8 cellular contexts compared by ENCODE assay signal in genomic region chr7:151247611-151248176, GRCh38. TPM values are rescaled to one million over a fixed set of nuclear protein-coding genes. Genes with fewer than 3 reads are reported as not detected.
DNase-seq lines count a peak whose midpoint lies in the region; ATAC-seq and TF ChIP-seq lines count a peak whose summit lies in the region.

No MANE protein-coding gene starts in this region.

- H3K9me3 Mint-ChIP-seq in glutamatergic neuron (ENCODE audit: unreplicated experiment), result peaks cover 9% of the 10 kb centered on the region

- ATAC-seq in HG02588 (IDR thresholded peaks at IDR 0.05; ENCODE audit: unreplicated experiment), result no peak

- no peaks in the 10 kb centered on the region for H3K36me3 ChIP-seq in SK-N-MC (ENCODE audit: insufficient read depth, low read length)

- H3K27ac ChIP-seq in SK-N-MC, result no peak overlapping the region

- peak overlapping the region; percentile 79 for H3K4me3 Mint-ChIP-seq in glutamatergic neuron (ENCODE audit: unreplicated experiment)

- H3K4me1 Mint-ChIP-seq in glutamatergic neuron (ENCODE audit: low read depth, unreplicated experiment), result peaks cover 24% of the 10 kb centered on the region

- DNase-seq in Daoy (ENCODE audit: low read depth), result peak; percentile 61
- no peak for DNase-seq in SK-N-MC (ENCODE audit: low read depth, low spot score)
- no peak for DNase-seq in glutamatergic neuron
- DNase-seq in retinal pigment epithelial cell (ENCODE audit: low read depth), result no peak
- DNase-seq in activated effector memory CD4-positive, alpha-beta T cell treated with Interleukin-2 at 50 U/mL for 16 hours, result no peak
- no peak for DNase-seq in HK-2 (ENCODE audit: unreplicated experiment)
- no peak for DNase-seq in NCI-H187 (lab: John Stamatoyannopoulos, UW)

- no peak overlapping the region for H3K27ac Mint-ChIP-seq in glutamatergic neuron (ENCODE audit: unreplicated experiment)

- peak overlapping the region; percentile 78 for H3K9ac ChIP-seq in SK-N-MC (ENCODE audit: insufficient read length)

- TF ChIP-seq CTCF in glutamatergic neuron (IDR thresholded peaks at IDR 0.05; ENCODE audit: partially characterized antibody, unreplicated experiment) (no peak), retinal pigment epithelial cell (conservative IDR thresholded peaks at IDR 0.05; ENCODE audit: low read depth, low read length) (no peak)

- H3K4me3 ChIP-seq in SK-N-MC (peak overlapping the region; percentile 80), retinal pigment epithelial cell (ENCODE audit: low read length) (peak overlapping the region; percentile 69)

- no peaks in the 10 kb centered on the region for H3K36me3 Mint-ChIP-seq in glutamatergic neuron (ENCODE audit: unreplicated experiment)

- H3K27me3 Mint-ChIP-seq in glutamatergic neuron (ENCODE audit: unreplicated experiment), result peaks cover 32% of the 10 kb centered on the region

- H3K9me3 ChIP-seq in SK-N-MC (ENCODE audit: low read depth, low read length), result no peaks in the 10 kb centered on the region

RNA-seq across cellular contexts. Expression of gene SMARCD3, which starts 0.8 kb away (rescaled TPM):
- total RNA-seq in Daoy (2014; rRNA removed; shearing (Covaris generic)), result 25.6 and 29.9 TPM in 2 replicates
- total RNA-seq in glutamatergic neuron (ENCODE audit: unreplicated experiment), result 5.1 TPM

RNA-seq across cellular contexts. Expression of gene CHPF2, which starts 15.4 kb away (rescaled TPM):
- total RNA-seq in Daoy (2014; rRNA removed; shearing (Covaris generic)), result 38.3 and 43.5 TPM in 2 replicates
- 38.1 TPM for total RNA-seq in glutamatergic neuron (ENCODE audit: unreplicated experiment)

RNA-seq across cellular contexts. Expression of gene ABCF2, which starts 20.7 kb away (rescaled TPM):
- total RNA-seq in Daoy (2014; rRNA removed; shearing (Covaris generic)), result 116 and 126 TPM in 2 replicates
- total RNA-seq in glutamatergic neuron (ENCODE audit: unreplicated experiment), result 39.1 TPM

RNA-seq across cellular contexts. Expression of gene H2BK1, which starts 37.4 kb away (rescaled TPM):
- total RNA-seq in Daoy (2014; rRNA removed; shearing (Covaris generic)), result not detected in 2 replicates
- not detected for total RNA-seq in glutamatergic neuron (ENCODE audit: unreplicated experiment)
